In genomic region chr20:46367967-46368901, GRCh38 we compare ENCODE assay signal across 12 cellular contexts. TPM values are rescaled to one million over a fixed set of nuclear protein-coding genes. Genes with fewer than 3 reads are reported as not detected.
DNase-seq lines count a peak whose midpoint lies in the region; ATAC-seq and TF ChIP-seq lines count a peak whose summit lies in the region.
"Had no signal": no experiment of that assay in that cellular context is flagged by ENCODE, and none has a peak within 500 bp of the region (broad histone marks: within the 10 kb centered on the region; RNA-seq: fewer than 3 reads in every experiment).

No MANE protein-coding gene starts in this region.

- H3K4me1 ChIP-seq in KMS-11 (ENCODE audit: low read depth, poor library complexity, severe bottlenecking), result peaks cover 82% of the 10 kb centered on the region

- ATAC-seq in natural killer cell (no peak), GM18873 (IDR thresholded peaks at IDR 0.05; ENCODE audit: low FRiP score, unreplicated experiment) (no peak)
- no peak for ATAC-seq in activated CD4-positive, CD25-positive, alpha-beta regulatory T cell treated with anti-CD3 and anti-CD28 coated beads, Interleukin-2, amount 50 U/mL, for 24 hours

- no peak overlapping the region for H2AFZ ChIP-seq in KMS-11 (ENCODE audit: low read depth)

- H3K4me2 ChIP-seq in KMS-11, result peak overlapping the region; percentile 84

- DNase-seq in NCI-H2171 treated with DMSO at 0.1 percent for 48 hours (lab: John Stamatoyannopoulos, UW) (peak; percentile 14), NCI-H2171 (lab: John Stamatoyannopoulos, UW) (no peak), natural killer cell (no peak), AG08395 (ENCODE audit: low spot score) (no peak)
- DNase-seq in activated T-helper 2 cell treated with anti-CD3 and anti-CD28 coated beads, Interferon-gamma antibody, Interleukin-2, Interleukin-4, amounts not matched to agents 10 μg/mL and 5 μg/mL and 100 μg/mL, durations not matched to agents 14 hours and 24 hours and 36 hours (ENCODE audit: low spot score), result no peak
- DNase-seq: colonic mucosa; SJCRH30; stimulated activated CD8-positive, alpha-beta memory T cell treated with anti-CD3 and anti-CD28 coated beads, Interleukin-4, amount 100 ng/mL, for 48 hours had no signal

- no peak overlapping the region for H3K4me3 Mint-ChIP-seq in activated T-helper 2 cell treated with anti-CD3 and anti-CD28 coated beads, Interferon-gamma antibody, Interleukin-2, Interleukin-4, amounts not matched to agents 10 μg/mL and 5 μg/mL and 100 μg/mL, durations not matched to agents 14 hours and 24 hours and 36 hours (ENCODE audit: low read depth)
- no peak overlapping the region for H3K4me3 Mint-ChIP-seq in natural killer cell

- peaks cover 32% of the 10 kb centered on the region for H3K4me1 Mint-ChIP-seq in activated T-helper 2 cell treated with anti-CD3 and anti-CD28 coated beads, Interferon-gamma antibody, Interleukin-2, Interleukin-4, amounts not matched to agents 10 μg/mL and 5 μg/mL and 100 μg/mL, durations not matched to agents 14 hours and 24 hours and 36 hours (ENCODE audit: low read depth)
- peaks cover 14 to 18% of the 10 kb centered on the region in 2 donors for H3K4me1 Mint-ChIP-seq in natural killer cell

- peaks cover 8% of the 10 kb centered on the region for H3K79me2 ChIP-seq in KMS-11 (ENCODE audit: insufficient read depth, low read depth)

- H3K27ac Mint-ChIP-seq in activated T-helper 2 cell treated with anti-CD3 and anti-CD28 coated beads, Interferon-gamma antibody, Interleukin-2, Interleukin-4, amounts not matched to agents 10 μg/mL and 5 μg/mL and 100 μg/mL, durations not matched to agents 14 hours and 24 hours and 36 hours, result peak overlapping the region; percentile 67
- peak overlapping the region; percentile 7 to 61 for H3K27ac Mint-ChIP-seq in natural killer cell

- H3K27ac ChIP-seq in KMS-11, result peak overlapping the region; percentile 97
- H3K27ac ChIP-seq: colonic mucosa, SJCRH30, skin epidermis had no signal

- H3K4me3 ChIP-seq in KMS-11 (IDR thresholded peaks at IDR 0.05; ENCODE audit: insufficient read depth, low read depth, low read length), result no peak overlapping the region
- H3K4me3 ChIP-seq: colonic mucosa, SJCRH30, skin epidermis had no signal

- intact Hi-C loops in activated T-helper 2 cell treated with anti-CD3 and anti-CD28 coated beads, Interferon-gamma antibody, Interleukin-2, Interleukin-4, amounts not matched to agents 10 μg/mL and 5 μg/mL and 100 μg/mL, durations not matched to agents 14 hours and 24 hours and 36 hours (cut with micrococcal nuclease), result no loop called here
- intact Hi-C loops in natural killer cell (cut with micrococcal nuclease), result no loop called here

- no peaks in the 10 kb centered on the region for H3K27me3 Mint-ChIP-seq in activated T-helper 2 cell treated with anti-CD3 and anti-CD28 coated beads, Interferon-gamma antibody, Interleukin-2, Interleukin-4, amounts not matched to agents 10 μg/mL and 5 μg/mL and 100 μg/mL, durations not matched to agents 14 hours and 24 hours and 36 hours (ENCODE audit: low read depth)
- H3K27me3 Mint-ChIP-seq in natural killer cell (ENCODE audit: low read depth in 2 of 2), result no peaks in the 10 kb centered on the region

- peak overlapping the region; percentile 56 for H3K9ac ChIP-seq in KMS-11

- TF ChIP-seq CTCF in KMS-11 (conservative IDR thresholded peaks at IDR 0.05; ENCODE audit: low read depth, low read length) (peak; percentile 56; the same call in 1 of the 2 replicates), natural killer cell (IDR thresholded peaks at IDR 0.05) (no peak)

- H3K36me3 Mint-ChIP-seq in activated T-helper 2 cell treated with anti-CD3 and anti-CD28 coated beads, Interferon-gamma antibody, Interleukin-2, Interleukin-4, amounts not matched to agents 10 μg/mL and 5 μg/mL and 100 μg/mL, durations not matched to agents 14 hours and 24 hours and 36 hours (ENCODE audit: low read depth), result peaks cover 89% of the 10 kb centered on the region
- H3K36me3 Mint-ChIP-seq in natural killer cell, result peaks cover 9% of the 10 kb centered on the region

- no peaks in the 10 kb centered on the region for H4K20me1 ChIP-seq in KMS-11 (ENCODE audit: insufficient read depth)

- peaks cover 19% of the 10 kb centered on the region; the same call in 1 of the 2 replicates for H3K36me3 ChIP-seq in KMS-11 (ENCODE audit: insufficient read depth)

- H3K27me3 ChIP-seq in KMS-11 (ENCODE audit: insufficient read depth, low read depth), result no peaks in the 10 kb centered on the region
- H3K27me3 ChIP-seq: colonic mucosa, SJCRH30 had no signal

- H3K9me3 Mint-ChIP-seq in activated T-helper 2 cell treated with anti-CD3 and anti-CD28 coated beads, Interferon-gamma antibody, Interleukin-2, Interleukin-4, amounts not matched to agents 10 μg/mL and 5 μg/mL and 100 μg/mL, durations not matched to agents 14 hours and 24 hours and 36 hours, result no peaks in the 10 kb centered on the region
- H3K9me3 Mint-ChIP-seq in natural killer cell, result no peaks in the 10 kb centered on the region

RNA-seq across cellular contexts. Expression of gene ELMO2, which starts 38.2 kb away (rescaled TPM):
- 59.1 and 63.2 TPM in 2 replicates for total RNA-seq in activated T-helper 2 cell treated with anti-CD3 and anti-CD28 coated beads, Interferon-gamma antibody, Interleukin-2, Interleukin-4, amounts not matched to agents 10 μg/mL and 5 μg/mL and 100 μg/mL, durations not matched to agents 14 hours and 24 hours and 36 hours
- 100 to 1,000 TPM; 108 to 156 (median 142) TPM for total RNA-seq in natural killer cell

RNA-seq across cellular contexts. Expression of gene CDH22, which starts 59.9 kb away (rescaled TPM):
- not detected in 2 replicates for total RNA-seq in activated T-helper 2 cell treated with anti-CD3 and anti-CD28 coated beads, Interferon-gamma antibody, Interleukin-2, Interleukin-4, amounts not matched to agents 10 μg/mL and 5 μg/mL and 100 μg/mL, durations not matched to agents 14 hours and 24 hours and 36 hours
- total RNA-seq in natural killer cell, result not detected
